Comparison of ENCODE assay signal across 2 cellular contexts in the genomic region with DNA sequence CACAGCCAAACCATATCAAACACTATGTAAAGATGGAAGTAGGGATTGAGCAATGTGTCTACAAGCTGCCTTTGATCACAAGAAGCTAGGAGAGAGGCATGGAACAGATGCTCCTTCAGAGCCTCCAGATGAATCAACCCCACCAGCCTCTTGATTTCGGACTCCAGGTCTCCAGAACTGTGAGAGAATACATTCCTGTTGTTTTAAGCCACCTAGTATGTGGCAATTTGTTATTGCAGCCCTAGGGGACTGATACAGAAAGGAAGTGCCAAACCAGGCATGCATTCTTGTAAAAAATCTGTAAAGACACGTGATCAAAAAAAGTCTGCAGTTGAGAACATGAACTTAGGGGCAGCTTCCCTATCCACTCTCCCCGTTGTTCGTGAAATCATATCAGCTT.
TF ChIP-seq lines count a peak whose summit lies in the region.

No MANE protein-coding gene starts in this region.

TF ChIP-seq in HepG2, 621 proteins besides CTCF, POLR2A, EP300 and RAD21:
- TF ChIP-seq, protein P1, sequence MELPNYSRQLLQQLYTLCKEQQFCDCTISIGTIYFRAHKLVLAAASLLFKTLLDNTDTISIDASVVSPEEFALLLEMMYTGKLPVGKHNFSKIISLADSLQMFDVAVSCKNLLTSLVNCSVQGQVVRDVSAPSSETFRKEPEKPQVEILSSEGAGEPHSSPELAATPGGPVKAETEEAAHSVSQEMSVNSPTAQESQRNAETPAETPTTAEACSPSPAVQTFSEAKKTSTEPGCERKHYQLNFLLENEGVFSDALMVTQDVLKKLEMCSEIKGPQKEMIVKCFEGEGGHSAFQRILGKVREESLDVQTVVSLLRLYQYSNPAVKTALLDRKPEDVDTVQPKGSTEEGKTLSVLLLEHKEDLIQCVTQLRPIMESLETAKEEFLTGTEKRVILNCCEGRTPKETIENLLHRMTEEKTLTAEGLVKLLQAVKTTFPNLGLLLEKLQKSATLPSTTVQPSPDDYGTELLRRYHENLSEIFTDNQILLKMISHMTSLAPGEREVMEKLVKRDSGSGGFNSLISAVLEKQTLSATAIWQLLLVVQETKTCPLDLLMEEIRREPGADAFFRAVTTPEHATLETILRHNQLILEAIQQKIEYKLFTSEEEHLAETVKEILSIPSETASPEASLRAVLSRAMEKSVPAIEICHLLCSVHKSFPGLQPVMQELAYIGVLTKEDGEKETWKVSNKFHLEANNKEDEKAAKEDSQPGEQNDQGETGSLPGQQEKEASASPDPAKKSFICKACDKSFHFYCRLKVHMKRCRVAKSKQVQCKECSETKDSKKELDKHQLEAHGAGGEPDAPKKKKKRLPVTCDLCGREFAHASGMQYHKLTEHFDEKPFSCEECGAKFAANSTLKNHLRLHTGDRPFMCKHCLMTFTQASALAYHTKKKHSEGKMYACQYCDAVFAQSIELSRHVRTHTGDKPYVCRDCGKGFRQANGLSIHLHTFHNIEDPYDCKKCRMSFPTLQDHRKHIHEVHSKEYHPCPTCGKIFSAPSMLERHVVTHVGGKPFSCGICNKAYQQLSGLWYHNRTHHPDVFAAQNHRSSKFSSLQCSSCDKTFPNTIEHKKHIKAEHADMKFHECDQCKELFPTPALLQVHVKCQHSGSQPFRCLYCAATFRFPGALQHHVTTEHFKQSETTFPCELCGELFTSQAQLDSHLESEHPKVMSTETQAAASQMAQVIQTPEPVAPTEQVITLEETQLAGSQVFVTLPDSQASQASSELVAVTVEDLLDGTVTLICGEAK (IDR thresholded peaks at IDR 0.05), result no peak
- TF ChIP-seq, protein P1 (CRISPR knock-in tag; IDR thresholded peaks at IDR 0.05), result no peak
- TF ChIP-seq ZFP41 (CRISPR knock-in tag; IDR thresholded peaks at IDR 0.05; ENCODE audit: borderline replicate concordance) (no peak), RAD51 (IDR thresholded peaks at IDR 0.05; ENCODE audit: borderline replicate concordance) (peak; percentile 35; the same call in 1 of the 2 replicates), CAMTA2 (CRISPR knock-in tag; IDR thresholded peaks at IDR 0.05; ENCODE audit: borderline replicate concordance) (no peak), ZNF878 (CRISPR knock-in tag; IDR thresholded peaks at IDR 0.05) (no peak), REXO4 (CRISPR knock-in tag; IDR thresholded peaks at IDR 0.05; ENCODE audit: borderline replicate concordance) (no peak), MAFF (IDR thresholded peaks at IDR 0.05; ENCODE audit: low read depth, low read length) (no peak)
TF ChIP-seq in HepG2: peak in this region for 1.

TF ChIP-seq in IMR-90, 13 proteins besides CTCF, POLR2A, EP300 and RAD21 (continued from another document):
- TF ChIP-seq, protein P2, sequence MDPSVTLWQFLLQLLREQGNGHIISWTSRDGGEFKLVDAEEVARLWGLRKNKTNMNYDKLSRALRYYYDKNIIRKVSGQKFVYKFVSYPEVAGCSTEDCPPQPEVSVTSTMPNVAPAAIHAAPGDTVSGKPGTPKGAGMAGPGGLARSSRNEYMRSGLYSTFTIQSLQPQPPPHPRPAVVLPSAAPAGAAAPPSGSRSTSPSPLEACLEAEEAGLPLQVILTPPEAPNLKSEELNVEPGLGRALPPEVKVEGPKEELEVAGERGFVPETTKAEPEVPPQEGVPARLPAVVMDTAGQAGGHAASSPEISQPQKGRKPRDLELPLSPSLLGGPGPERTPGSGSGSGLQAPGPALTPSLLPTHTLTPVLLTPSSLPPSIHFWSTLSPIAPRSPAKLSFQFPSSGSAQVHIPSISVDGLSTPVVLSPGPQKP (IDR thresholded peaks at IDR 0.05; ENCODE audit: borderline replicate concordance, low read depth, low read length), result no peak
- TF ChIP-seq BHLHE40 (IDR thresholded peaks at IDR 0.05; ENCODE audit: low read depth, low read length), result no peak
